Comparison of ENCODE assay signal across 9 cellular contexts in the genomic region with DNA sequence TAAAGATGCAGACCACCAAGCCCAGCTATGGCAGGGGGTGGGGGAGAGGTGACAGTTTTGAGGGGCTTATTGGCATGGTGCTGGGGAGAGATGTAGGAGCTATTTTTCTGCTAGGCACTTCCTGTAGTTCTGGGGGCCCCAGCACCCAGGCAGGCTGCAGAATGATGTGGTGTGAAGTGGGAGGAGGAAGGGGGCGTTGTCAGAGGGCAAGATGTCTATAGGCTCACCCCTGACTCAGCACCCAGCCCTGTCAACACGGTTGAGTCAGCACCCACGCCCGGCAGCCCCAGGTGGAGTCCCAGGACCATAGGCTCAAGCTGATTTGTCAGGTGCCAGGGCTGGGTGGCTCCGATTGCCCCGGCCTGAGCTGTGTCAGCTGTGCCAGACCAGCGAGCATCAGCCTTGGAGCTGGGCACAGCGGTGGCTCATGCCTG. TPM values are rescaled to one million over a fixed set of nuclear protein-coding genes. Genes with fewer than 3 reads are reported as not detected.
DNase-seq lines count a peak whose midpoint lies in the region; ATAC-seq and TF ChIP-seq lines count a peak whose summit lies in the region.
"Had no signal": no experiment of that assay in that cellular context is flagged by ENCODE, and none has a peak within 500 bp of the region (broad histone marks: within the 10 kb centered on the region; RNA-seq: fewer than 3 reads in every experiment).

No MANE protein-coding gene starts in this region.

- no peak overlapping the region for H3K4me3 ChIP-seq in colonic mucosa
- no peak overlapping the region for H3K4me3 ChIP-seq in thoracic aorta
- H3K4me3 ChIP-seq: HAP-1 had no signal

- H3K27ac Mint-ChIP-seq in naive thymus-derived CD8-positive, alpha-beta T cell = peak overlapping the region; percentile 91 to 100 (median 100)

- POLR2A ChIA-PET in naive thymus-derived CD8-positive, alpha-beta T cell (lab: Charles Lee) = interaction anchor here (0.6 to 32.2 kb wide), 12 partner anchors 11 to 146 kb away, joined by 3 to 4622 read pairs (median 18); no protein-coding TSS in a partner anchor

- peak; percentile 59 to 60 for ATAC-seq in naive thymus-derived CD8-positive, alpha-beta T cell
- no peak for ATAC-seq in thoracic aorta (ENCODE audit: insufficient number of reproducible peaks, low FRiP score, low read depth)

- peaks cover 36 to 47% (median 43%) of the 10 kb centered on the region in 3 donors for H3K36me3 Mint-ChIP-seq in naive thymus-derived CD8-positive, alpha-beta T cell

- no peak overlapping the region for H3K9ac ChIP-seq in colonic mucosa (ENCODE audit: low read depth in 2 of 2, low read length in 2 of 2)

- DNase-seq in ELF-1 (ENCODE audit: low read depth, low spot score) (peak; percentile 34), HPDE6-E6E7 (ENCODE audit: extremely low spot score) (peak; percentile 98), colonic mucosa (peak; percentile 69), thoracic aorta (ENCODE audit: low spot score) (peak; percentile 77), SKM-1 treated with dmso at 0.1 percent for 144 hours (lab: John Stamatoyannopoulos, UW; ENCODE audit: unreplicated experiment) (no peak), pons (ENCODE audit: low spot score) (no peak)
- DNase-seq in activated CD4-positive, alpha-beta T cell treated with anti-CD3 and anti-CD28 coated beads for 48 hours = peak; percentile 96
- DNase-seq in naive thymus-derived CD8-positive, alpha-beta T cell = peak; percentile 77 to 96 (median 92)

- intact Hi-C loops in colonic mucosa (cut with DNase I) = no loop called here

- peaks cover 0 to 11% (median 0%) of the 10 kb centered on the region in 5 donors for H3K27me3 Mint-ChIP-seq in naive thymus-derived CD8-positive, alpha-beta T cell

- no peaks in the 10 kb centered on the region for H3K9me3 ChIP-seq in colonic mucosa
- no peaks in the 10 kb centered on the region for H3K9me3 ChIP-seq in thoracic aorta
- H3K9me3 ChIP-seq: HAP-1 had no signal

- H3K4me1 Mint-ChIP-seq in naive thymus-derived CD8-positive, alpha-beta T cell = peaks cover 29 to 69% (median 50%) of the 10 kb centered on the region in 4 donors

- H3K4me1 ChIP-seq in colonic mucosa (no peaks in the 10 kb centered on the region), thoracic aorta (ENCODE audit: control insufficient read depth in 1 of 2, low read depth in 2 of 2) (peaks cover 20 to 42% of the 10 kb centered on the region in 2 donors)
- H3K4me1 ChIP-seq: HAP-1 had no signal

- no peaks in the 10 kb centered on the region for H3K27me3 ChIP-seq in colonic mucosa
- H3K27me3 ChIP-seq in thoracic aorta (replicated peaks; ENCODE audit: insufficient read depth) = no peaks in the 10 kb centered on the region

- H3K36me3 ChIP-seq in colonic mucosa = no peaks in the 10 kb centered on the region
- no peaks in the 10 kb centered on the region for H3K36me3 ChIP-seq in thoracic aorta
- H3K36me3 ChIP-seq: HAP-1 had no signal

- H3K4me3 Mint-ChIP-seq in naive thymus-derived CD8-positive, alpha-beta T cell = peak overlapping the region; percentile 71 to 100 (median 99)

- H3K27ac ChIP-seq in colonic mucosa (no peak overlapping the region), thoracic aorta (peak overlapping the region; percentile 69 to 98)

- no peak for TF ChIP-seq CTCF in colonic mucosa (IDR thresholded peaks at IDR 0.05)
- no peak for TF ChIP-seq CTCF in thoracic aorta (IDR thresholded peaks at IDR 0.05)

- peaks cover 0 to 15% (median 0%) of the 10 kb centered on the region in 9 donors for H3K9me3 Mint-ChIP-seq in naive thymus-derived CD8-positive, alpha-beta T cell

RNA-seq across cellular contexts. Expression of gene KLF2, which starts 5.8 kb away (rescaled TPM):
- total RNA-seq in colonic mucosa (10 to 100 TPM; 12.9 to 18.7 TPM), thoracic aorta (100 to 1,000 TPM in 1 of 2 donors, 10 to 100 TPM in 1; 34.9 to 146 TPM)
- total RNA-seq in naive thymus-derived CD8-positive, alpha-beta T cell = 100 to 1,000 TPM; 386 to 393 TPM
- 100 to 1,000 TPM; 115 to 216 (median 166) TPM for polyA plus RNA-seq in naive thymus-derived CD8-positive, alpha-beta T cell

Comparison
In these comparisons a context has a peak if more than half of its experiments do, and no peak if none do; other contexts are left out.
1. DNase-seq: peak in ELF-1 (single experiment), HPDE6-E6E7 (single experiment), activated CD4-positive, alpha-beta T cell treated with anti-CD3 and anti-CD28 coated beads for 48 hours (single experiment), colonic mucosa (single experiment), naive thymus-derived CD8-positive, alpha-beta T cell (10 of 10) and thoracic aorta (single experiment); none in SKM-1 treated with dmso at 0.1 percent for 144 hours (single experiment) and pons (single experiment).